Comparison of ENCODE assay signal across 1 cellular context in the genomic region with DNA sequence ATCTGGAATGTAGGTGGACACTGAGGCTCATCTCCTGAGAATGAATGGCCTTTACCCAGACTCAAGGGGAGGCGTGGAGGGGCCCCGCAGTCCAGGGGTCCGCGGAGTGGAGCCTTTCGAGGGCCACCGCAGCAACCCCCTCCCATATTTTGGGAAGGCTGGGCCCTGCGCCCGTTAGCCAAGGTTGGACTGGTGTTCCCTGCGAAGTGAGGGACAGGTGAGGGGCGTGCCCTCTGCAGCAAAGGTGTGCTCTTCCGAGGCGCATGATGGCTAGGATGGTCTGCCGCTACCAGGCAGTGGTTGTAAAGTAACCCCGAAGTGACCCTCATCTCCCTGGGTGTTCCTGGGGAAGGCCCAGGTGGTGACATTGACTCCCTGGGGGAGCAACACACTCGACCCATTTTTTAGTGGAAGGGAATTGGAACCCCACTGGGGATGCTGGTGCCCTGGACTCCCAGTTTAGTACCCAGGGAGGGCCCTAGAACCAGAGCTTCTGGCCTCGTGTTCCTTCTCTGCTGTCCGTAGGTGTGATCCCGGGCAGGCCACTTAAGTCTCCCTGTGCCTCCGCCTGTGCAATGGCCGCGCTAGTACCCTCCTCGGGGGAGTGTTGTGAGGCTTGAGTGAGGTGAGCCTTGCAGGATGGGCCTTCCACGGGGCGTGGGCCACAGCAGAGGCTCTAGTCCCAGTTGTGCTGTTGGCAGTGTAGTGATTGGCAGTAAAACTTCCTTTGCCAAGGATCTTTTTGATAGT.
A peak's percentile ranks its signal among the peaks of the same experiment; 100 is the strongest.
TF ChIP-seq lines count a peak whose summit lies in the region.

No MANE protein-coding gene starts in this region.

TF ChIP-seq in HepG2, 621 proteins besides CTCF, POLR2A, EP300 and RAD21:
- TF ChIP-seq NR2C2 (CRISPR knock-in tag; IDR thresholded peaks at IDR 0.05; ENCODE audit: borderline replicate concordance) (no peak), NFRKB (IDR thresholded peaks at IDR 0.05) (no peak), IKZF4 (CRISPR knock-in tag; IDR thresholded peaks at IDR 0.05; ENCODE audit: borderline replicate concordance, low read depth, not compliant biosample characterization) (peak; percentile 38), HNRNPH1 (optimal IDR thresholded peaks at IDR 0.05; ENCODE audit: low read depth, low read length) (no peak), HOXA9 (CRISPR knock-in tag; IDR thresholded peaks at IDR 0.05; ENCODE audit: borderline replicate concordance) (peak; percentile 58; the same call in 1 of the 2 replicates), ZNF550 (CRISPR knock-in tag; IDR thresholded peaks at IDR 0.05; ENCODE audit: borderline replicate concordance) (no peak), ZNF260 (CRISPR knock-in tag; IDR thresholded peaks at IDR 0.05; ENCODE audit: borderline replicate concordance, low read depth) (no peak)
- TF ChIP-seq, protein P1, sequence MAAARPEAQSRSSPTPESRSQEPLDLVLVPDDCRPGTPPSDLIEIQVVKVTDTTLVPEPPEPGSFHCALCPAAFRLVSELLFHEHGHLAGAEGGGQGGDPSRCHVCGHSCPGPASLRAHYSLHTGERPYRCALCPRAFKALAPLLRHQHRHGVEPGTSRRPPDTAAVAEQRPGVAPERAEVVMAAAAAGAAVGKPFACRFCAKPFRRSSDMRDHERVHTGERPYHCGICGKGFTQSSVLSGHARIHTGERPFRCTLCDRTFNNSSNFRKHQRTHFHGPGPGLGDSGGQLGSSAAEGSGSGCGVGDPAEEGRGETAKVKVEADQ (CRISPR knock-in tag; IDR thresholded peaks at IDR 0.05; ENCODE audit: borderline replicate concordance), result no peak
- TF ChIP-seq, protein P2, sequence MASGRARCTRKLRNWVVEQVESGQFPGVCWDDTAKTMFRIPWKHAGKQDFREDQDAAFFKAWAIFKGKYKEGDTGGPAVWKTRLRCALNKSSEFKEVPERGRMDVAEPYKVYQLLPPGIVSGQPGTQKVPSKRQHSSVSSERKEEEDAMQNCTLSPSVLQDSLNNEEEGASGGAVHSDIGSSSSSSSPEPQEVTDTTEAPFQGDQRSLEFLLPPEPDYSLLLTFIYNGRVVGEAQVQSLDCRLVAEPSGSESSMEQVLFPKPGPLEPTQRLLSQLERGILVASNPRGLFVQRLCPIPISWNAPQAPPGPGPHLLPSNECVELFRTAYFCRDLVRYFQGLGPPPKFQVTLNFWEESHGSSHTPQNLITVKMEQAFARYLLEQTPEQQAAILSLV (CRISPR knock-in tag; IDR thresholded peaks at IDR 0.05; ENCODE audit: borderline replicate concordance), result no peak
- TF ChIP-seq, protein P3, sequence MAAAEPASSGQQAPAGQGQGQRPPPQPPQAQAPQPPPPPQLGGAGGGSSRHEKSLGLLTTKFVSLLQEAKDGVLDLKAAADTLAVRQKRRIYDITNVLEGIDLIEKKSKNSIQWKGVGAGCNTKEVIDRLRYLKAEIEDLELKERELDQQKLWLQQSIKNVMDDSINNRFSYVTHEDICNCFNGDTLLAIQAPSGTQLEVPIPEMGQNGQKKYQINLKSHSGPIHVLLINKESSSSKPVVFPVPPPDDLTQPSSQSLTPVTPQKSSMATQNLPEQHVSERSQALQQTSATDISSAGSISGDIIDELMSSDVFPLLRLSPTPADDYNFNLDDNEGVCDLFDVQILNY (CRISPR knock-in tag; conservative IDR thresholded peaks at IDR 0.05), result no peak
